In genomic region chr7:13442226-13442625, GRCh38 we compare ENCODE assay signal across 16 cellular contexts.
DNase-seq lines count a peak whose midpoint lies in the region; ATAC-seq, FAIRE-seq and TF ChIP-seq lines count a peak whose summit lies in the region.
"Had no signal": no experiment of that assay in that cellular context is flagged by ENCODE, and none has a peak within 500 bp of the region (broad histone marks: within the 10 kb centered on the region; RNA-seq: fewer than 3 reads in every experiment).

No MANE protein-coding gene starts in this region.

- no peak for TF ChIP-seq CTCF in bronchial epithelial cell (IDR thresholded peaks at IDR 0.05; ENCODE audit: insufficient read depth, low read length, severe bottlenecking)
- TF ChIP-seq CTCF in foreskin keratinocyte (conservative IDR thresholded peaks at IDR 0.05): no peak

- H3K9ac ChIP-seq in GM23248: no peak overlapping the region

- H3K4me3 ChIP-seq in GM23248: no peak overlapping the region
- H3K4me3 ChIP-seq in bronchial epithelial cell (ENCODE audit: low read depth, low read length): no peak overlapping the region
- H3K4me3 ChIP-seq: A549, GM12878, GM23338 had no signal

- no peak overlapping the region for H3K4me2 ChIP-seq in GM23248 (ENCODE audit: unreplicated experiment)
- H3K4me2 ChIP-seq: A549, GM23338 had no signal

- H3K27ac ChIP-seq in GM23248: no peak overlapping the region
- no peak overlapping the region for H3K27ac ChIP-seq in foreskin keratinocyte
- H3K27ac ChIP-seq: A549 had no signal

- no peaks in the 10 kb centered on the region for H3K9me2 ChIP-seq in GM23248 (ENCODE audit: insufficient read depth)

- 0 to 7% methylated on average over 1 of the region's 1 CpG for WGBS in GM23248 (ENCODE audit: low coverage in 1 of 2, low lambda C conversion rate in 2 of 2, missing lambda C conversion rate in 2 of 2), 2 experiments

- H3K9me3 ChIP-seq in GM23248 (ENCODE audit: low read depth): no peaks in the 10 kb centered on the region
- H3K9me3 ChIP-seq: A549 had no signal

- no peak overlapping the region for H2AFZ ChIP-seq in GM23248
- H2AFZ ChIP-seq: GM23338 had no signal

- H3K27me3 ChIP-seq in GM23248 (replicated peaks; ENCODE audit: insufficient read depth) (0 out of 2 replicates have a peak, but pooled peaks cover 4% of the 10 kb centered on the region), bronchial epithelial cell (ENCODE audit: control insufficient read depth, insufficient read depth, low read length) (no peaks in the 10 kb centered on the region), foreskin keratinocyte (no peaks in the 10 kb centered on the region)

- H3K4me1 ChIP-seq in GM23248 (ENCODE audit: insufficient read depth) (no peaks in the 10 kb centered on the region), foreskin keratinocyte (no peaks in the 10 kb centered on the region)
- H3K4me1 ChIP-seq: A549 had no signal

- no peaks in the 10 kb centered on the region for H3K79me2 ChIP-seq in GM23248 (ENCODE audit: insufficient read depth)

- FAIRE-seq in bronchial epithelial cell (lab: Jason Lieb, UNC): no peak
- FAIRE-seq: A549, D721Med, GM12878, GM18507 had no signal

- peak; percentile 26 for DNase-seq in GM23248
- peak; percentile 23 for DNase-seq in NCI-H446 treated with DMSO at 0.1 percent for 48 hours (lab: John Stamatoyannopoulos, UW)
- peak; percentile 29 for DNase-seq in bronchial epithelial cell (ENCODE audit: low read depth)
- DNase-seq in foreskin keratinocyte: peak in 1 of 2 donors; percentile 35
- DNase-seq in nucleus accumbens (lab: John Stamatoyannopoulos, UW): no peak
- no peak for DNase-seq in G401 (ENCODE audit: low spot score)
- DNase-seq: CD8-positive, alpha-beta T cell; COR-L47; DMS53; H9 had no signal

- in situ Hi-C loops in GM23248 (cut with MboI) (no loop called here), G401 (cut with HindIII; ENCODE audit: low sequenced_read_pairs) (no loop called here)

- ATAC-seq in foreskin keratinocyte (peak; percentile 54), HG03139 (IDR thresholded peaks at IDR 0.05; ENCODE audit: unreplicated experiment) (no peak)
- ATAC-seq: A549; CD8-positive, alpha-beta T cell; GM12878; GM23338 had no signal

- no peaks in the 10 kb centered on the region for H4K20me1 ChIP-seq in GM23248 (ENCODE audit: insufficient read depth)

- no peaks in the 10 kb centered on the region for H3F3A ChIP-seq in GM23248 (ENCODE audit: insufficient read depth)

- H3K36me3 ChIP-seq in GM23248 (ENCODE audit: low read depth): no peaks in the 10 kb centered on the region
- no peaks in the 10 kb centered on the region for H3K36me3 ChIP-seq in bronchial epithelial cell (ENCODE audit: control insufficient read depth, insufficient read depth, low read length)

Comparison
In these comparisons a context has a peak if more than half of its experiments do, and no peak if none do; other contexts are left out.
1. DNase-seq: peak in GM23248 (single experiment), NCI-H446 treated with DMSO at 0.1 percent for 48 hours (single experiment) and bronchial epithelial cell (single experiment); none in nucleus accumbens (0 of 56) and G401 (single experiment).